In genomic region chr17:28983286-28984240, GRCh38 we compare ENCODE assay signal across 14 cellular contexts. TPM values are rescaled to one million over a fixed set of nuclear protein-coding genes. Genes with fewer than 3 reads are reported as not detected.
DNase-seq lines count a peak whose midpoint lies in the region; ATAC-seq lines count a peak whose summit lies in the region.
"Had no signal": no experiment of that assay in that cellular context is flagged by ENCODE, and none has a peak within 500 bp of the region (broad histone marks: within the 10 kb centered on the region; RNA-seq: fewer than 3 reads in every experiment).

No MANE protein-coding gene starts in this region.

- POLR2A ChIA-PET in activated CD8-positive, alpha-beta T cell treated with anti-CD3 and anti-CD28 coated beads, Interleukin-2, amount 10 ng/mL, durations not matched to agents 7 days and 5 days (lab: Charles Lee) = interaction anchor here (1.1 to 1.4 kb wide), 3 partner anchors 13 to 311 kb away, joined by 3 to 5 read pairs (median 4); partner anchors contain the start of gene NUFIP2

- H3K36me3 ChIP-seq in BLaER1 (no peaks in the 10 kb centered on the region), KOPT-K1 (ENCODE audit: insufficient read depth, low read length) (no peaks in the 10 kb centered on the region)
- H3K36me3 ChIP-seq: ascending aorta, BE2C had no signal

- H3K9ac ChIP-seq in BLaER1 = peak overlapping the region; percentile 64; the same call in 1 of the 2 replicates

- H3K9me3 ChIP-seq in BLaER1 (no peaks in the 10 kb centered on the region), KOPT-K1 (ENCODE audit: insufficient read depth, low read length, poor library complexity, severe bottlenecking) (no peaks in the 10 kb centered on the region)
- H3K9me3 ChIP-seq: ascending aorta, BE2C had no signal

- H3K4me3 ChIP-seq in BLaER1 = no peak overlapping the region
- H3K4me3 ChIP-seq: ascending aorta had no signal

- peaks cover 89% of the 10 kb centered on the region for H3K4me1 ChIP-seq in BLaER1
- H3K4me1 ChIP-seq: ascending aorta, BE2C had no signal

- no peak overlapping the region for H3K4me3 Mint-ChIP-seq in activated CD8-positive, alpha-beta T cell treated with anti-CD3 and anti-CD28 coated beads, Interleukin-2, amount 10 ng/mL, durations not matched to agents 7 days and 5 days

- DNase-seq in activated CD8-positive, alpha-beta T cell treated with anti-CD3 and anti-CD28 coated beads, Interleukin-2, amount 10 ng/mL, durations not matched to agents 7 days and 5 days = no peak
- DNase-seq in left kidney (ENCODE audit: low read depth, low spot score) (peak; percentile 27), KG1 (lab: John Stamatoyannopoulos, UW) (no peak), SK-N-DZ (ENCODE audit: low spot score) (no peak), SKM-1 (lab: John Stamatoyannopoulos, UW; ENCODE audit: unreplicated experiment) (no peak)
- no peak for DNase-seq in activated CD4-positive, alpha-beta T cell treated with anti-CD3 and anti-CD28 coated beads for 4 hours
- DNase-seq: activated CD4-positive, alpha-beta T cell treated with anti-CD3 and anti-CD28 coated beads for 1 hour; BE2C; NCI-H187 treated with DMSO at 0.1 percent for 48 hours had no signal

- H3K27ac ChIP-seq in BLaER1 (peak overlapping the region; percentile 84), KOPT-K1 (ENCODE audit: low read depth, low read length, poor library complexity, severe bottlenecking) (peak overlapping the region; percentile 76)

- peak overlapping the region; percentile 94 for H3K4me2 ChIP-seq in BLaER1

- H3K4me1 Mint-ChIP-seq in activated CD8-positive, alpha-beta T cell treated with anti-CD3 and anti-CD28 coated beads, Interleukin-2, amount 10 ng/mL, durations not matched to agents 7 days and 5 days (ENCODE audit: low read depth) = peaks cover 32% of the 10 kb centered on the region

- H4K20me1 ChIP-seq in BLaER1 = no peaks in the 10 kb centered on the region

- no peaks in the 10 kb centered on the region for H3K9me3 Mint-ChIP-seq in activated CD8-positive, alpha-beta T cell treated with anti-CD3 and anti-CD28 coated beads, Interleukin-2, amount 10 ng/mL, durations not matched to agents 7 days and 5 days (ENCODE audit: insufficient read depth)

- peak overlapping the region; percentile 97 for H3K27ac Mint-ChIP-seq in activated CD8-positive, alpha-beta T cell treated with anti-CD3 and anti-CD28 coated beads, Interleukin-2, amount 10 ng/mL, durations not matched to agents 7 days and 5 days
- H3K27ac Mint-ChIP-seq: progenitor cell of endocrine pancreas had no signal

- no peaks in the 10 kb centered on the region for H3K36me3 Mint-ChIP-seq in activated CD8-positive, alpha-beta T cell treated with anti-CD3 and anti-CD28 coated beads, Interleukin-2, amount 10 ng/mL, durations not matched to agents 7 days and 5 days (ENCODE audit: low read depth)

- H3K27me3 ChIP-seq in BLaER1 = no peaks in the 10 kb centered on the region
- H3K27me3 ChIP-seq: ascending aorta, BE2C had no signal

- H3K27me3 Mint-ChIP-seq in activated CD8-positive, alpha-beta T cell treated with anti-CD3 and anti-CD28 coated beads, Interleukin-2, amount 10 ng/mL, durations not matched to agents 7 days and 5 days (ENCODE audit: low read depth) = no peaks in the 10 kb centered on the region

- CTCF ChIA-PET in activated CD8-positive, alpha-beta T cell treated with anti-CD3 and anti-CD28 coated beads, Interleukin-2, amount 10 ng/mL, durations not matched to agents 7 days and 5 days (lab: Charles Lee) = interaction anchor here (1.2 to 2.6 kb wide), 4 partner anchors 18 to 130 kb away, joined by 3 to 9 read pairs (median 3); no protein-coding TSS in a partner anchor

- ATAC-seq in activated CD8-positive, alpha-beta T cell treated with anti-CD3 and anti-CD28 coated beads, Interleukin-2, amount 10 ng/mL, durations not matched to agents 7 days and 5 days = no peak
- ATAC-seq: Right ventricle myocardium inferior had no signal

RNA-seq across cellular contexts. Expression of gene SEZ6, which starts 22.3 kb away (rescaled TPM):
- total RNA-seq in activated CD8-positive, alpha-beta T cell treated with anti-CD3 and anti-CD28 coated beads, Interleukin-2, amount 10 ng/mL, durations not matched to agents 7 days and 5 days = not detected
- 44.5 and 49.2 TPM in 2 replicates for polyA plus RNA-seq in SK-N-DZ (2014; cell fraction: cytosol; rRNA removed)
- 68.2 and 82.4 TPM in 2 replicates for polyA plus RNA-seq in SK-N-DZ (2014; cell fraction: nucleus; rRNA removed)
- total RNA-seq: ascending aorta, Right ventricle myocardium inferior had no signal

RNA-seq across cellular contexts. Expression of gene PHF12, which starts 32.2 kb away (rescaled TPM):
- total RNA-seq in activated CD8-positive, alpha-beta T cell treated with anti-CD3 and anti-CD28 coated beads, Interleukin-2, amount 10 ng/mL, durations not matched to agents 7 days and 5 days = 10 to 100 TPM; 66.5 to 67.4 TPM
- polyA plus RNA-seq in SK-N-DZ (2014; cell fraction: cytosol; rRNA removed) = 21.4 and 23.6 TPM in 2 replicates
- 42.2 and 65.7 TPM in 2 replicates for polyA plus RNA-seq in SK-N-DZ (2014; cell fraction: nucleus; rRNA removed)

RNA-seq across cellular contexts. Expression of gene PIPOX, which starts 59.4 kb away (rescaled TPM):
- 1 to 10 TPM in 1 of 2 experiments, under 1 TPM in 1; 0.53 to 1.5 TPM for total RNA-seq in activated CD8-positive, alpha-beta T cell treated with anti-CD3 and anti-CD28 coated beads, Interleukin-2, amount 10 ng/mL, durations not matched to agents 7 days and 5 days
- polyA plus RNA-seq in SK-N-DZ (2014; cell fraction: cytosol; rRNA removed) = 4.8 and 5.6 TPM in 2 replicates
- polyA plus RNA-seq in SK-N-DZ (2014; cell fraction: nucleus; rRNA removed) = 1.5 and 2.1 TPM in 2 replicates
- total RNA-seq: ascending aorta had no signal
